22 cellular contexts compared by ENCODE assay signal in the genomic region with DNA sequence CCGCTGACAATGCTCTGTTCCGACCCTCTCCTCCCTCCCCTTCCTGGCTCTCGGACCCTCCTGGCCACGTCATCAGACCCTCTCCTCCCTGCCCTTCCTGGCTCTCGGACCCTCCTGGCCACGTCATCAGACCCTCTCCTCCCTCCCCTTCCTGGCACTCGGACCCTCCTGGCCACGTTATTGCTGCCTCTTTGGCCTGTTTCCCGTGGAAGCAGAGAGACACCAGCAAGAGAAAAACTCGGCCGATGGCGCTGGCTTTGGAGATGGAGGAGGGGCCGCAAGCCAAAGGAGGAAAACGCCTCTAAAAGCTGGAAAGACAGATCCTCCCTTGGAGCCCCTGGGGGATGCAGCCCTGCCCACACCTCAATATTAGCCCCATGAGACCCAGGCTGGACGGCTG.
A peak's percentile ranks its signal among the peaks of the same experiment; 100 is the strongest.
DNase-seq lines count a peak whose midpoint lies in the region; ATAC-seq, FAIRE-seq and TF ChIP-seq lines count a peak whose summit lies in the region.
"Had no signal": no experiment of that assay in that cellular context is flagged by ENCODE, and none has a peak within 500 bp of the region (broad histone marks: within the 10 kb centered on the region; RNA-seq: fewer than 3 reads in every experiment).

No MANE protein-coding gene starts in this region.

- no peaks in the 10 kb centered on the region for H3K36me3 ChIP-seq in lower lobe of right lung

- no peak for FAIRE-seq in GM19239 (lab: Jason Lieb, UNC)
- FAIRE-seq: H54 had no signal

- intact Hi-C loops in lower lobe of right lung (cut with DNase I) = no loop called here
- intact Hi-C loops in posterior vena cava (cut with DNase I) = no loop called here

- peak; percentile 10 for DNase-seq in activated CD8-positive, alpha-beta memory T cell treated with anti-CD3 and anti-CD28 coated beads, Interleukin-2, amount 50 U/mL, for 48 hours
- DNase-seq in activated CD8-positive, alpha-beta memory T cell treated with anti-CD3 and anti-CD28 coated beads for 24 hours = no peak
- DNase-seq in lower lobe of right lung = peak; percentile 14
- peak; percentile 67 for DNase-seq in posterior vena cava (ENCODE audit: low spot score)
- no peak for DNase-seq in DMS79 treated with DMSO at 0.1 percent for 48 hours (lab: John Stamatoyannopoulos, UW)
- DNase-seq in GM19239 (ENCODE audit: insufficient read length, low spot score) = no peak
- DNase-seq: 8988T; ACHN; CD4-positive, CD25-positive, alpha-beta regulatory T cell; DMS153; Karpas-422; NCI-H1092; NCI-H1436; NCI-H187; NCI-H2081 treated with DMSO at 0.1 percent for 48 hours; NCI-H2171; NCI-H226; NCI-H510A; RPMI8226; SHP77 had no signal

- peaks cover 45% of the 10 kb centered on the region for H3K27me3 ChIP-seq in lower lobe of right lung (ENCODE audit: low read depth)

- no peak overlapping the region for H3K4me3 ChIP-seq in lower lobe of right lung

- no peak overlapping the region for H3K27ac ChIP-seq in lower lobe of right lung

- H3K4me1 ChIP-seq in lower lobe of right lung = no peaks in the 10 kb centered on the region

- no peak for TF ChIP-seq CTCF in lower lobe of right lung (IDR thresholded peaks at IDR 0.05)

- no peak for ATAC-seq in lower lobe of right lung
- ATAC-seq in HG02678 (IDR thresholded peaks at IDR 0.05; ENCODE audit: unreplicated experiment) = no peak

- no peaks in the 10 kb centered on the region for H3K9me3 ChIP-seq in lower lobe of right lung

Comparison
In these comparisons a context has a peak if more than half of its experiments do, and no peak if none do; other contexts are left out.
1. DNase-seq: peak in activated CD8-positive, alpha-beta memory T cell treated with anti-CD3 and anti-CD28 coated beads, Interleukin-2, amount 50 U/mL, for 48 hours (single experiment), lower lobe of right lung (single experiment) and posterior vena cava (single experiment); none in activated CD8-positive, alpha-beta memory T cell treated with anti-CD3 and anti-CD28 coated beads for 24 hours (single experiment), DMS79 treated with DMSO at 0.1 percent for 48 hours (single experiment) and GM19239 (single experiment).